In genomic region chr17:66661857-66662256, GRCh38 we compare ENCODE assay signal across 1 cellular context.
TF ChIP-seq lines count a peak whose summit lies in the region.

No MANE protein-coding gene starts in this region.

TF ChIP-seq in GM23338, 12 proteins besides CTCF, POLR2A, EP300 and RAD21 (continued from another document):
- TF ChIP-seq ZNF462 (CRISPR knock-in tag; IDR thresholded peaks at IDR 0.05) = no peak
